In genomic region chr17:46720408-46720807, GRCh38 we compare ENCODE assay signal across 18 cellular contexts.
DNase-seq lines count a peak whose midpoint lies in the region; ATAC-seq and TF ChIP-seq lines count a peak whose summit lies in the region.
"Had no signal": no experiment of that assay in that cellular context is flagged by ENCODE, and none has a peak within 500 bp of the region (broad histone marks: within the 10 kb centered on the region; RNA-seq: fewer than 3 reads in every experiment).

No MANE protein-coding gene starts in this region.

- TF ChIP-seq CTCF in PC-3 (conservative IDR thresholded peaks at IDR 0.05; ENCODE audit: low read depth, low read length) = no peak
- TF ChIP-seq CTCF in brain (conservative IDR thresholded peaks at IDR 0.05) = no peak
- no peak for TF ChIP-seq CTCF in parathyroid adenoma (IDR thresholded peaks at IDR 0.05)
- TF ChIP-seq CTCF in ovary (IDR thresholded peaks at IDR 0.05) = no peak
- TF ChIP-seq CTCF in foreskin fibroblast (IDR thresholded peaks at IDR 0.05; ENCODE audit: low read depth, low read length) = no peak
- no peak for TF ChIP-seq CTCF in MM.1S (IDR thresholded peaks at IDR 0.05; ENCODE audit: low read length)

- no peaks in the 10 kb centered on the region for H3K27me3 Mint-ChIP-seq in brain

- peak overlapping the region in 3 of 5 experiments; percentile 12 to 54 (median 29) for H3K4me3 Mint-ChIP-seq in brain
- H3K4me3 Mint-ChIP-seq: CD14-positive monocyte, GM23338 had no signal

- intact Hi-C loops in PC-3 (cut with micrococcal nuclease) = no loop called here
- intact Hi-C loops in ovary (cut with DNase I) = no loop called here

- H4K20me1 ChIP-seq in PC-3 (ENCODE audit: low read length) = no peaks in the 10 kb centered on the region
- H4K20me1 ChIP-seq in MM.1S (ENCODE audit: insufficient read depth, low read length) = no peaks in the 10 kb centered on the region

- H3K36me3 ChIP-seq in PC-3 (ENCODE audit: low read depth, low read length) (peaks cover 3% of the 10 kb centered on the region; the same call in 1 of the 2 replicates), parathyroid adenoma (ENCODE audit: control insufficient read depth, insufficient read depth, low read length) (no peaks in the 10 kb centered on the region), ovary (no peaks in the 10 kb centered on the region), MM.1S (replicated peaks; ENCODE audit: insufficient read depth, low read length) (no peaks in the 10 kb centered on the region)

- H3K4me2 ChIP-seq in PC-3 (ENCODE audit: low read length) (no peak overlapping the region), parathyroid adenoma (ENCODE audit: low read length) (peak overlapping the region; percentile 41), MM.1S (ENCODE audit: low read depth, low read length) (no peak overlapping the region)
- H3K4me2 ChIP-seq: A549, GM23338 had no signal

- TF ChIP-seq EP300 in ovary (IDR thresholded peaks at IDR 0.05) = no peak

- peak; percentile 76 for ATAC-seq in PC-3
- ATAC-seq: A549, HCT116, Panc1 had no signal

- H3K4me1 Mint-ChIP-seq in brain = peaks cover 26% of the 10 kb centered on the region

- H3K27me3 ChIP-seq in PC-3 (ENCODE audit: low read length) (no peaks in the 10 kb centered on the region), parathyroid adenoma (ENCODE audit: control insufficient read depth, insufficient read depth, low read length) (no peaks in the 10 kb centered on the region), ovary (no peaks in the 10 kb centered on the region), MM.1S (replicated peaks; ENCODE audit: insufficient read depth, low read length) (no peaks in the 10 kb centered on the region)

- BruUV-seq in PC-3 (replicated peaks; lab: Mats Ljungman, UMichigan) = no TSS peak

- H3K9ac ChIP-seq in PC-3 (ENCODE audit: low read length) (no peak overlapping the region), parathyroid adenoma (no peak overlapping the region), MM.1S (ENCODE audit: low read length) (no peak overlapping the region)

- CTCF ChIA-PET in PC-3 (lab: Charles Lee) = interaction anchor here (0.6 kb wide), 1 partner anchor 54 kb away, joined by 3 read pairs; no protein-coding TSS in a partner anchor

- POLR2A ChIA-PET in PC-3 (lab: Charles Lee; ENCODE audit: unreplicated experiment) = no interaction called here

- no peaks in the 10 kb centered on the region for H3F3A ChIP-seq in PC-3 (ENCODE audit: low read length, unreplicated experiment)
- H3F3A ChIP-seq in MM.1S (ENCODE audit: insufficient read depth, low read length) = no peaks in the 10 kb centered on the region

- H3K27ac Mint-ChIP-seq in brain = peak overlapping the region in 4 of 5 experiments; percentile 38 to 79 (median 65)
- H3K27ac Mint-ChIP-seq: GM23338 had no signal

- no peaks in the 10 kb centered on the region for H3K79me2 ChIP-seq in PC-3 (ENCODE audit: low read length)
- H3K79me2 ChIP-seq in parathyroid adenoma = no peaks in the 10 kb centered on the region
- H3K79me2 ChIP-seq in MM.1S (ENCODE audit: low read length) = no peaks in the 10 kb centered on the region

- H3K9me3 Mint-ChIP-seq in brain = no peaks in the 10 kb centered on the region
- H3K9me3 Mint-ChIP-seq: CD14-positive monocyte, GM23338 had no signal

- H3K4me3 ChIP-seq in PC-3 (ENCODE audit: low read length) = no peak overlapping the region
- H3K4me3 ChIP-seq in parathyroid adenoma (ENCODE audit: low read depth, low read length) = peak overlapping the region; percentile 36
- no peak overlapping the region for H3K4me3 ChIP-seq in ovary
- no peak overlapping the region for H3K4me3 ChIP-seq in foreskin fibroblast (ENCODE audit: low read depth in 1 of 2, low read length in 2 of 2)
- no peak overlapping the region for H3K4me3 ChIP-seq in MM.1S (ENCODE audit: low read length)
- H3K4me3 ChIP-seq: A549, GM23338 had no signal

- H3K9me2 ChIP-seq in PC-3 (replicated peaks; ENCODE audit: low read length) = no peaks in the 10 kb centered on the region
- no peaks in the 10 kb centered on the region for H3K9me2 ChIP-seq in MM.1S (replicated peaks; ENCODE audit: insufficient read depth, low read length)

- H3K27ac ChIP-seq in PC-3 (ENCODE audit: low read length) (no peak overlapping the region), parathyroid adenoma (no peak overlapping the region), ovary (no peak overlapping the region), MM.1S (ENCODE audit: low read length) (no peak overlapping the region)
- H3K27ac ChIP-seq: A549 had no signal

- peak; percentile 73 for DNase-seq in DMS79 (lab: John Stamatoyannopoulos, UW)
- peak; percentile 36 for DNase-seq in PC-3
- no peak for DNase-seq in ovary
- DNase-seq in foreskin fibroblast = no peak
- no peak for DNase-seq in MM.1S
- DNase-seq: COR-L47, DMS153, NCI-H1436, NCI-H2029, NCI-H2171, NCI-H446 treated with DMSO at 0.1 percent for 48 hours had no signal

- H3K36me3 Mint-ChIP-seq in brain = peaks cover 23% of the 10 kb centered on the region

- H3K9me3 ChIP-seq in PC-3 (ENCODE audit: low read length) (no peaks in the 10 kb centered on the region), parathyroid adenoma (ENCODE audit: control insufficient read depth, low read length) (no peaks in the 10 kb centered on the region), ovary (no peaks in the 10 kb centered on the region), MM.1S (replicated peaks; ENCODE audit: insufficient read depth, low read length) (no peaks in the 10 kb centered on the region)
- H3K9me3 ChIP-seq: A549 had no signal

- TF ChIP-seq POLR2A in ovary (IDR thresholded peaks at IDR 0.05) = no peak

- no peak overlapping the region for H2AFZ ChIP-seq in PC-3 (ENCODE audit: low read length)
- H2AFZ ChIP-seq in parathyroid adenoma = no peak overlapping the region
- H2AFZ ChIP-seq in MM.1S (ENCODE audit: low read length) = no peak overlapping the region
- H2AFZ ChIP-seq: GM23338 had no signal

- H3K4me1 ChIP-seq in PC-3 (ENCODE audit: insufficient read depth, low read length) = peaks cover 11% of the 10 kb centered on the region
- peaks cover 16% of the 10 kb centered on the region for H3K4me1 ChIP-seq in parathyroid adenoma
- no peaks in the 10 kb centered on the region for H3K4me1 ChIP-seq in ovary (ENCODE audit: insufficient read depth)
- no peaks in the 10 kb centered on the region for H3K4me1 ChIP-seq in MM.1S (ENCODE audit: low read length)
- H3K4me1 ChIP-seq: A549 had no signal

- 21 to 25% (median 24%) methylated on average over 5 of the region's 5 CpGs for WGBS in ovary, 3 donors

Comparison
In these comparisons a context has a peak if more than half of its experiments do, and no peak if none do; other contexts are left out.
1. DNase-seq: peak in DMS79 (single experiment) and PC-3 (single experiment); none in ovary (0 of 5), foreskin fibroblast (0 of 2) and MM.1S (single experiment).